10 cellular contexts compared by ENCODE assay signal in the genomic region with DNA sequence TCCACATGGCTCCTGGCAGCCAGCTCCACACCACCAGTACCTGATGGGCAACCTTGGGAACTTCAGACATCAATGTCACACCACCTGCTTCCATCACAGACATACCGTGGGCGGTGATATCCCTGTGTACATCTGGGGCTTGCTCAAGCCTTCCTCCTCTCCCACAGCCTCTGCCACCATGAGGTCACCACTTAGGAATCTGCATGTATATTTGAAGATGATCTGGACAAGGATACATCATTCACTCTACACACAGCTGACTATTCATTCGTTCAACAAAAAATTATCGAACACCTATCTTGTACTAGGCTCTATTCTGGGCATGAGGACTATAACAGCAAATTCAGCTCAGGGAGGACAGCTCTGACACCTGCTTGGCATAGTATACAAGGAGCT. TPM values are rescaled to one million over a fixed set of nuclear protein-coding genes. Genes with fewer than 3 reads are reported as not detected.
DNase-seq lines count a peak whose midpoint lies in the region; TF ChIP-seq lines count a peak whose summit lies in the region.
"Had no signal": no experiment of that assay in that cellular context is flagged by ENCODE, and none has a peak within 500 bp of the region (broad histone marks: within the 10 kb centered on the region; RNA-seq: fewer than 3 reads in every experiment).

No MANE protein-coding gene starts in this region.

- no peaks in the 10 kb centered on the region for H3K36me3 ChIP-seq in smooth muscle cell (ENCODE audit: low read depth)
- H3K36me3 ChIP-seq: thoracic aorta had no signal

- H4K20me1 ChIP-seq in smooth muscle cell (ENCODE audit: low read depth) = peaks cover 98% of the 10 kb centered on the region

- H3F3A ChIP-seq in smooth muscle cell (ENCODE audit: low read depth) = no peaks in the 10 kb centered on the region

- H2AFZ ChIP-seq in smooth muscle cell (ENCODE audit: low read depth) = no peak overlapping the region

- H3K4me1 ChIP-seq in smooth muscle cell (ENCODE audit: low read depth) = peaks cover 5% of the 10 kb centered on the region

- peak overlapping the region; percentile 30 for H3K9ac ChIP-seq in smooth muscle cell (ENCODE audit: low read depth)

- peak overlapping the region; percentile 81 for H3K27ac ChIP-seq in smooth muscle cell (ENCODE audit: low read depth)
- H3K27ac ChIP-seq: thoracic aorta had no signal

- 33% methylated on average over 4 of the region's 4 CpGs for WGBS in smooth muscle cell (ENCODE audit: low lambda C conversion rate)

- no peaks in the 10 kb centered on the region for H3K27me3 ChIP-seq in smooth muscle cell (ENCODE audit: low read depth)

- TF ChIP-seq CTCF in smooth muscle cell (IDR thresholded peaks at IDR 0.05; ENCODE audit: borderline replicate concordance, insufficient read depth, poor library complexity, severe bottlenecking) = no peak

- peak; percentile 79 for DNase-seq in HT1080 (ENCODE audit: low read depth)
- DNase-seq in T1000 (lab: John Stamatoyannopoulos, UW) = peak; percentile 24
- DNase-seq in glomerular visceral epithelial cell (ENCODE audit: extremely low spot score) = peak; percentile 87
- DNase-seq in smooth muscle cell (lab: John Stamatoyannopoulos, UW; ENCODE audit: unreplicated experiment) = no peak
- no peak for DNase-seq in epidermal melanocyte (ENCODE audit: insufficient read length, low spot score)
- DNase-seq in GDM1 (lab: John Stamatoyannopoulos, UW) = no peak
- no peak for DNase-seq in stimulated activated naive CD4-positive, alpha-beta T cell (lab: John Stamatoyannopoulos, UW)
- DNase-seq: GOT3, NCI-H1048 had no signal

- H3K79me2 ChIP-seq in smooth muscle cell (ENCODE audit: low read depth) = peaks cover 95% of the 10 kb centered on the region

- H3K4me2 ChIP-seq in smooth muscle cell = peak overlapping the region; percentile 38

- H3K4me3 ChIP-seq in smooth muscle cell = no peak overlapping the region
- H3K4me3 ChIP-seq: thoracic aorta had no signal

- H3K9me3 ChIP-seq in smooth muscle cell (replicated peaks; ENCODE audit: low read depth) = no peaks in the 10 kb centered on the region
- H3K9me3 ChIP-seq: thoracic aorta had no signal

RNA-seq across cellular contexts. Expression of a gene that starts 6.8 kb away (rescaled TPM):
- 22.3 and 28.4 TPM in 2 replicates for total RNA-seq in HT1080 (2014; rRNA removed; shearing (Covaris generic))
- polyA plus RNA-seq in HT1080 (2015; cell fraction: cytosol; rRNA removed) = 19.1 and 21.6 TPM in 2 replicates
- 46.1 and 50.0 TPM in 2 replicates for polyA plus RNA-seq in HT1080 (2015; cell fraction: nucleus; rRNA removed)
- total RNA-seq in smooth muscle cell = 20.4 and 21.8 TPM in 2 replicates
- polyA plus RNA-seq in smooth muscle cell = 11.3 and 14.6 TPM in 2 replicates

Comparison
In these comparisons a context has a peak if more than half of its experiments do, and no peak if none do; other contexts are left out.
1. DNase-seq: peak in HT1080 (single experiment), T1000 (single experiment) and glomerular visceral epithelial cell (single experiment); none in smooth muscle cell (single experiment), epidermal melanocyte (single experiment), GDM1 (single experiment) and stimulated activated naive CD4-positive, alpha-beta T cell (0 of 6).